ENCODE assay signal across 8 cellular contexts in the genomic region with DNA sequence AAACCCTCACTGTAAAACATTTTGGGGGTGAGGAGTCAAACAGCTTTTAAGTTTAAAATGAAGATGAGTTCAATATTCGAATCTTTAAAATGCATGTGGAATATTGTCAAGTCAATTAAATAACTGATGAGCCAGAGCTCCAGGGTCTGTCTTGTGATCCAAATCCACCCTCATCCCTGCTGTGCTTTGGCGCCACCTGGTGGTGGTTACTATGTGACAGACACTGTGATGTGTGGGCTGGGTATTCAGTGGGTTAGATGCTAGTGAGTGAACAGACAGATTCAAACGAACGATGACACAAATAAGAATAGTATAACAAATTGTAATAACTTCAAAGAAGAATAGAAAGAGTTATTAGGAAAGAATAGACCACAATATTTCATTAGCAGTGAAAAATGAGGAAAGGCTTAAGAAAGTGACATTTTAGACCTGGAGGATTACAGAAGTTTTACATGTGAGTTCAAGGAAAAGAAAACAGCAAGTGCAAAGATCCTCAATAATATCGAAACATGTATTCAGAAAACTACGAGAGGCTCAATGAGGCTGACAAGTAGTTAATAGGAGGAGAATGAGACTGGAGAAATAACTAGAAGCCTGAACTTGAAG. TPM values are rescaled to one million over a fixed set of nuclear protein-coding genes. Genes with fewer than 3 reads are reported as not detected.
DNase-seq lines count a peak whose midpoint lies in the region; ATAC-seq and TF ChIP-seq lines count a peak whose summit lies in the region.

No MANE protein-coding gene starts in this region.

- H2AFZ ChIP-seq in PC-9, result no peak overlapping the region

- H3K4me3 ChIP-seq in Caco-2 (ENCODE audit: low read depth, low read length) (no peak overlapping the region), PC-9 (no peak overlapping the region), foreskin fibroblast (ENCODE audit: low read depth in 1 of 2, low read length in 2 of 2) (no peak overlapping the region), thyroid gland (replicated peaks in 1 of 3) (no peak overlapping the region)

- POLR2A ChIA-PET in Caco-2 (lab: Charles Lee) (no interaction called here), PC-9 (lab: Charles Lee; ENCODE audit: unreplicated experiment) (no interaction called here)

- H3K36me3 ChIP-seq in Caco-2 (ENCODE audit: control insufficient read depth, insufficient read depth, low read length) (no peaks in the 10 kb centered on the region), PC-9 (ENCODE audit: low read depth) (no peaks in the 10 kb centered on the region), thyroid gland (no peaks in the 10 kb centered on the region)

- H3K27ac ChIP-seq in PC-9 (no peak overlapping the region), thyroid gland (no peak overlapping the region)

- BruUV-seq in Caco-2 (replicated peaks; lab: Mats Ljungman, UMichigan), result no TSS peak
- no TSS peak for BruUV-seq in PC-9 (replicated peaks; lab: Mats Ljungman, UMichigan)

- no peaks in the 10 kb centered on the region for H3K79me2 ChIP-seq in PC-9 (ENCODE audit: low read depth)

- no peaks in the 10 kb centered on the region for H3F3A ChIP-seq in PC-9 (ENCODE audit: insufficient read depth, low read depth)

- no peak overlapping the region for H3K4me3 Mint-ChIP-seq in Caco-2 (ENCODE audit: unreplicated experiment)
- no peak overlapping the region for H3K4me3 Mint-ChIP-seq in activated T-helper 1 cell treated with anti-CD3 and anti-CD28 coated beads, Interleukin-12 subunit alpha, Interleukin-12 subunit beta, Interleukin-2, Interleukin-4 antibody, amounts not matched to agents 30 ng/mL and 10 ng/mL and 1 ng/mL, durations not matched to agents 14 hours and 24 hours and 36 hours

- WGBS in thyroid gland, 2 donors, result 22 to 24% methylated on average over 6 of the region's 6 CpGs

- H3K4me1 Mint-ChIP-seq in Caco-2 (ENCODE audit: low read depth, unreplicated experiment), result no peaks in the 10 kb centered on the region
- no peaks in the 10 kb centered on the region for H3K4me1 Mint-ChIP-seq in activated T-helper 1 cell treated with anti-CD3 and anti-CD28 coated beads, Interleukin-12 subunit alpha, Interleukin-12 subunit beta, Interleukin-2, Interleukin-4 antibody, amounts not matched to agents 30 ng/mL and 10 ng/mL and 1 ng/mL, durations not matched to agents 14 hours and 24 hours and 36 hours (ENCODE audit: low read depth)

- H3K27me3 Mint-ChIP-seq in Caco-2 (ENCODE audit: insufficient read depth, unreplicated experiment), result peaks cover 9% of the 10 kb centered on the region
- peaks cover 2% of the 10 kb centered on the region for H3K27me3 Mint-ChIP-seq in activated T-helper 1 cell treated with anti-CD3 and anti-CD28 coated beads, Interleukin-12 subunit alpha, Interleukin-12 subunit beta, Interleukin-2, Interleukin-4 antibody, amounts not matched to agents 30 ng/mL and 10 ng/mL and 1 ng/mL, durations not matched to agents 14 hours and 24 hours and 36 hours (ENCODE audit: insufficient read depth)

- intact Hi-C loops in Caco-2 (cut with micrococcal nuclease; ENCODE audit: unreplicated experiment) (loop anchor here (1.0 to 2.0 kb wide), 2 partner anchors 82 to 188 kb away; no protein-coding TSS in a partner anchor), PC-9 (cut with micrococcal nuclease; ENCODE audit: unreplicated experiment) (loop anchor here (1.0 kb wide), 1 partner anchor 82 kb away; no protein-coding TSS in a partner anchor), thyroid gland (cut with DNase I) (no loop called here)
- intact Hi-C loops in activated T-helper 1 cell treated with anti-CD3 and anti-CD28 coated beads, Interleukin-12 subunit alpha, Interleukin-12 subunit beta, Interleukin-2, Interleukin-4 antibody, amounts not matched to agents 30 ng/mL and 10 ng/mL and 1 ng/mL, durations not matched to agents 14 hours and 24 hours and 36 hours (cut with micrococcal nuclease), result loop anchor here (1.0 to 5.0 kb wide), 3 partner anchors 82 to 1640 kb away; no protein-coding TSS in a partner anchor

- H3K9me2 ChIP-seq in PC-9 (ENCODE audit: insufficient read depth), result no peaks in the 10 kb centered on the region

- H3K27ac Mint-ChIP-seq in Caco-2 (ENCODE audit: unreplicated experiment), result no peak overlapping the region
- H3K27ac Mint-ChIP-seq in activated T-helper 1 cell treated with anti-CD3 and anti-CD28 coated beads, Interleukin-12 subunit alpha, Interleukin-12 subunit beta, Interleukin-2, Interleukin-4 antibody, amounts not matched to agents 30 ng/mL and 10 ng/mL and 1 ng/mL, durations not matched to agents 14 hours and 24 hours and 36 hours, result no peak overlapping the region

- H3K36me3 Mint-ChIP-seq in Caco-2 (ENCODE audit: insufficient read depth, unreplicated experiment), result no peaks in the 10 kb centered on the region
- no peaks in the 10 kb centered on the region for H3K36me3 Mint-ChIP-seq in activated T-helper 1 cell treated with anti-CD3 and anti-CD28 coated beads, Interleukin-12 subunit alpha, Interleukin-12 subunit beta, Interleukin-2, Interleukin-4 antibody, amounts not matched to agents 30 ng/mL and 10 ng/mL and 1 ng/mL, durations not matched to agents 14 hours and 24 hours and 36 hours (ENCODE audit: low read depth)

- no peak overlapping the region for H3K4me2 ChIP-seq in PC-9

- TF ChIP-seq CTCF in Caco-2 (IDR thresholded peaks at IDR 0.05; ENCODE audit: insufficient read depth in 1 of 2, low read depth in 1 of 2, low read length in 1 of 2, severe bottlenecking in 1 of 2, unreplicated experiment in 1 of 2), result peak; percentile 86 to 92
- peak; percentile 95 for TF ChIP-seq CTCF in PC-9 (conservative IDR thresholded peaks at IDR 0.05)
- TF ChIP-seq CTCF in foreskin fibroblast (IDR thresholded peaks at IDR 0.05; ENCODE audit: low read depth, low read length), result peak; percentile 98
- peak; percentile 44 to 93 (median 74) for TF ChIP-seq CTCF in thyroid gland (IDR thresholded peaks at IDR 0.05)

- no peaks in the 10 kb centered on the region for H3K9me3 ChIP-seq in Caco-2
- no peaks in the 10 kb centered on the region for H3K9me3 ChIP-seq in PC-9 (ENCODE audit: insufficient read depth, low read depth)
- no peaks in the 10 kb centered on the region for H3K9me3 ChIP-seq in thyroid gland

- no peak for TF ChIP-seq POLR2A in thyroid gland (IDR thresholded peaks at IDR 0.05)

- no peaks in the 10 kb centered on the region for H3K9me3 Mint-ChIP-seq in Caco-2 (ENCODE audit: unreplicated experiment)
- H3K9me3 Mint-ChIP-seq in activated T-helper 1 cell treated with anti-CD3 and anti-CD28 coated beads, Interleukin-12 subunit alpha, Interleukin-12 subunit beta, Interleukin-2, Interleukin-4 antibody, amounts not matched to agents 30 ng/mL and 10 ng/mL and 1 ng/mL, durations not matched to agents 14 hours and 24 hours and 36 hours, result no peaks in the 10 kb centered on the region

- ATAC-seq in GM19438 (IDR thresholded peaks at IDR 0.05; ENCODE audit: low read depth, unreplicated experiment) (peak; percentile 91), HG03469 (IDR thresholded peaks at IDR 0.05; ENCODE audit: unreplicated experiment) (peak; percentile 96)

- H3K27me3 ChIP-seq in Caco-2 (replicated peaks; ENCODE audit: control insufficient read depth, insufficient read depth, low read length), result no peaks in the 10 kb centered on the region
- no peaks in the 10 kb centered on the region for H3K27me3 ChIP-seq in PC-9 (ENCODE audit: insufficient read depth, low read depth)
- H3K27me3 ChIP-seq in thyroid gland, result no peaks in the 10 kb centered on the region

- H4K20me1 ChIP-seq in PC-9 (ENCODE audit: insufficient read depth), result no peaks in the 10 kb centered on the region

- no peaks in the 10 kb centered on the region for H3K4me1 ChIP-seq in Caco-2
- H3K4me1 ChIP-seq in PC-9 (replicated peaks; ENCODE audit: insufficient read depth), result no peaks in the 10 kb centered on the region
- no peaks in the 10 kb centered on the region for H3K4me1 ChIP-seq in thyroid gland

- CTCF ChIA-PET in Caco-2 (lab: Charles Lee) (interaction anchor here (0.6 to 5.1 kb wide), 4 partner anchors 9 to 82 kb away, joined by 3 to 54 read pairs (median 3); no protein-coding TSS in a partner anchor), PC-9 (lab: Charles Lee) (interaction anchor here (0.6 kb wide), 1 partner anchor 82 kb away, joined by 5 read pairs; no protein-coding TSS in a partner anchor)

- peak; percentile 77 to 82 for DNase-seq in Caco-2
- DNase-seq in PC-9, result peak in 1 of 2 experiments; percentile 58
- DNase-seq in activated T-helper 1 cell treated with anti-CD3 and anti-CD28 coated beads, Interleukin-12 subunit alpha, Interleukin-12 subunit beta, Interleukin-2, Interleukin-4 antibody, amounts not matched to agents 30 ng/mL and 10 ng/mL and 1 ng/mL, durations not matched to agents 14 hours and 24 hours and 36 hours (ENCODE audit: low spot score), result peak; percentile 35
- peak; percentile 32 to 82 for DNase-seq in foreskin fibroblast
- peak; percentile 3 for DNase-seq in occipital lobe (lab: John Stamatoyannopoulos, UW)
- DNase-seq in thyroid gland, result peak; percentile 63 to 78

RNA-seq across cellular contexts. Expression of gene CHSY3, which starts 51.4 kb away (rescaled TPM):
- total RNA-seq in Caco-2 (2022) (0.32 and 0.46 TPM in 2 replicates), PC-9 (2021) (0.17 and 0.33 TPM in 2 replicates), occipital lobe (41.0 TPM), thyroid gland (1 to 10 TPM; 1.7 to 5.6 (median 4.0) TPM)
- not detected in 2 replicates for total RNA-seq in activated T-helper 1 cell treated with anti-CD3 and anti-CD28 coated beads, Interleukin-12 subunit alpha, Interleukin-12 subunit beta, Interleukin-2, Interleukin-4 antibody, amounts not matched to agents 30 ng/mL and 10 ng/mL and 1 ng/mL, durations not matched to agents 14 hours and 24 hours and 36 hours
